9 cellular contexts compared by ENCODE assay signal in the genomic region with DNA sequence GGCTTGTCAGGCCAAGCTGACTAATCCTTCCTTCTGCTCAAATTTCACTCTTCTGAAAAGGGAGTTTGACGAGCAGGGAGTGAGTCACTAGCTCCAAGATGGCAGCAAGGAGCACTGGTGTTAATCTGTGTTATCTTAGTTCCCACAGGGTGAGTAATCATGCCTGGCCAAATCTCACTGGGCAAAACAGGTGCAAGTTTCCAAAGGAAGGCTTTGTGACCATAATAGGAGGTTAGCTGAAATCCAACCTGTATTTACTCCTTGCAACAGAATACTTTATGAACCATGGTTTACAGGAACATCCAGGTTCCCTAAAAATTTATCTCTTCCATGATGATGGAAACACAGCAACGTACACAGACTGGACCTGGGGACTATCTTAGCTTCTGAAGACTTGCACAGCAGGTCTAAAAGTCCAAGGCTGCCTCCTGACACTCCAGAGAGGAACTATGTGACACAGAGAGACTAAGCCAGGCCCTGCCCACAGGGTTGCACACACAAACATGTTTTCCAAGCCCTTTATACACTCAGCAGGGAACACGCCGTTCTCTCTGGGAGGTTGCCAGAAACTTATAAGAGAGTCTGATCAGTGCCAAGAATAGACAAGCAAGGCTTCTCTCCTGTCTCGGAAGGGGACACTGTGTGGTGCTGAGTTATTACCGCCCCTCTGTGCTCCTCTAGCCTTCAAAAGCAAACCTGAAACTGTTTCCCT. TPM values are rescaled to one million over a fixed set of nuclear protein-coding genes. Genes with fewer than 3 reads are reported as not detected.
A peak's percentile ranks its signal among the peaks of the same experiment; 100 is the strongest.
DNase-seq lines count a peak whose midpoint lies in the region; ATAC-seq and TF ChIP-seq lines count a peak whose summit lies in the region.
"Had no signal": no experiment of that assay in that cellular context is flagged by ENCODE, and none has a peak within 500 bp of the region (broad histone marks: within the 10 kb centered on the region; RNA-seq: fewer than 3 reads in every experiment).

No MANE protein-coding gene starts in this region.

- H3K4me1 ChIP-seq in GM23338 (ENCODE audit: insufficient read depth) = no peaks in the 10 kb centered on the region
- H3K4me1 ChIP-seq in Panc1 (ENCODE audit: control insufficient read depth, insufficient read depth, low read length) = no peaks in the 10 kb centered on the region; the same call in 1 of the 2 replicates
- H3K4me1 ChIP-seq in fibroblast of lung (ENCODE audit: control insufficient read depth, extremely low read depth, insufficient read depth, low read length) = peaks cover 7% of the 10 kb centered on the region
- H3K4me1 ChIP-seq in naive thymus-derived CD4-positive, alpha-beta T cell (ENCODE audit: control insufficient read depth in 2 of 2, insufficient read depth in 2 of 2, low read length in 2 of 2) = no peaks in the 10 kb centered on the region
- no peaks in the 10 kb centered on the region for H3K4me1 ChIP-seq in CD8-positive, alpha-beta memory T cell (ENCODE audit: insufficient read depth, low read length)

- no peaks in the 10 kb centered on the region for H3K36me3 Mint-ChIP-seq in GM23338 (ENCODE audit: low read depth)
- H3K36me3 Mint-ChIP-seq in naive thymus-derived CD4-positive, alpha-beta T cell = no peaks in the 10 kb centered on the region
- no peaks in the 10 kb centered on the region for H3K36me3 Mint-ChIP-seq in CD8-positive, alpha-beta memory T cell
- no peaks in the 10 kb centered on the region for H3K36me3 Mint-ChIP-seq in stimulated activated naive B cell treated with anti-CD40 and anti-IgM and Interleukin-4, amounts not matched to agents 10 μg/mL and 1 μg/mL and 100 μg/mL, for 72 hours

- H3K9me3 Mint-ChIP-seq in GM23338 = peaks cover 4% of the 10 kb centered on the region; the same call in 1 of the 3 replicates
- peaks cover 0 to 3% (median 0%) of the 10 kb centered on the region in 11 donors for H3K9me3 Mint-ChIP-seq in naive thymus-derived CD4-positive, alpha-beta T cell
- peaks cover 0 to 3% (median 0%) of the 10 kb centered on the region in 5 donors for H3K9me3 Mint-ChIP-seq in CD8-positive, alpha-beta memory T cell
- H3K9me3 Mint-ChIP-seq in stimulated activated naive B cell treated with anti-CD40 and anti-IgM and Interleukin-4, amounts not matched to agents 10 μg/mL and 1 μg/mL and 100 μg/mL, for 72 hours = no peaks in the 10 kb centered on the region
- H3K9me3 Mint-ChIP-seq: IgD-negative memory B cell had no signal

- TF ChIP-seq CTCF in GM23338 (conservative IDR thresholded peaks at IDR 0.05; ENCODE audit: low read depth in 2 of 2) = no peak
- no peak for TF ChIP-seq CTCF in Panc1 (IDR thresholded peaks at IDR 0.05)
- no peak for TF ChIP-seq CTCF in fibroblast of lung (conservative IDR thresholded peaks at IDR 0.05 in 1 of 2, IDR thresholded peaks at IDR 0.05 in 1 of 2; ENCODE audit: low read depth in 1 of 2, low read length in 2 of 2)

- H3K9me3 ChIP-seq in Panc1 (ENCODE audit: control insufficient read depth, insufficient read depth, low read depth, low read length) (no peaks in the 10 kb centered on the region), fibroblast of lung (ENCODE audit: control insufficient read depth, insufficient read depth, low read depth, low read length) (no peaks in the 10 kb centered on the region)
- no peaks in the 10 kb centered on the region for H3K9me3 ChIP-seq in naive thymus-derived CD4-positive, alpha-beta T cell (ENCODE audit: control insufficient read depth in 2 of 3, low read length in 3 of 3)
- H3K9me3 ChIP-seq in CD8-positive, alpha-beta memory T cell (ENCODE audit: low read length) = no peaks in the 10 kb centered on the region

- H3K4me3 ChIP-seq in GM23338 (no peak overlapping the region), Panc1 (ENCODE audit: low read depth in 2 of 2, low read length in 2 of 2) (no peak overlapping the region), fibroblast of lung (replicated peaks in 1 of 4; ENCODE audit: control extremely low read depth in 1 of 4, insufficient read depth in 1 of 4, low read depth in 3 of 4, low read length in 4 of 4) (no peak overlapping the region)
- no peak overlapping the region for H3K4me3 ChIP-seq in naive thymus-derived CD4-positive, alpha-beta T cell (ENCODE audit: low read length)
- H3K4me3 ChIP-seq in CD8-positive, alpha-beta memory T cell (ENCODE audit: low read length) = no peak overlapping the region

- no peak overlapping the region for H3K9ac ChIP-seq in fibroblast of lung (ENCODE audit: insufficient read depth, low read length)

- BruUV-seq in Panc1 (replicated peaks; lab: Mats Ljungman, UMichigan) = no TSS peak

- H3F3A ChIP-seq in GM23338 (replicated peaks; ENCODE audit: low read depth) = no peaks in the 10 kb centered on the region

- H3K27ac Mint-ChIP-seq in GM23338 = no peak overlapping the region
- no peak overlapping the region for H3K27ac Mint-ChIP-seq in naive thymus-derived CD4-positive, alpha-beta T cell
- H3K27ac Mint-ChIP-seq in CD8-positive, alpha-beta memory T cell = no peak overlapping the region
- H3K27ac Mint-ChIP-seq in stimulated activated naive B cell treated with anti-CD40 and anti-IgM and Interleukin-4, amounts not matched to agents 10 μg/mL and 1 μg/mL and 100 μg/mL, for 72 hours = no peak overlapping the region
- H3K27ac Mint-ChIP-seq: IgD-negative memory B cell had no signal

- no peaks in the 10 kb centered on the region for H3K4me1 Mint-ChIP-seq in GM23338
- peaks cover 0 to 2% (median 0%) of the 10 kb centered on the region in 7 donors for H3K4me1 Mint-ChIP-seq in naive thymus-derived CD4-positive, alpha-beta T cell
- no peaks in the 10 kb centered on the region for H3K4me1 Mint-ChIP-seq in CD8-positive, alpha-beta memory T cell
- peaks cover 3 to 8% of the 10 kb centered on the region in 2 donors for H3K4me1 Mint-ChIP-seq in stimulated activated naive B cell treated with anti-CD40 and anti-IgM and Interleukin-4, amounts not matched to agents 10 μg/mL and 1 μg/mL and 100 μg/mL, for 72 hours

- H3K79me2 ChIP-seq in GM23338 (replicated peaks; ENCODE audit: insufficient read depth) (no peaks in the 10 kb centered on the region), fibroblast of lung (ENCODE audit: control insufficient read depth, insufficient read depth, low read length) (no peaks in the 10 kb centered on the region)

- H4K20me1 ChIP-seq in GM23338 (replicated peaks; ENCODE audit: insufficient read depth) = no peaks in the 10 kb centered on the region
- H4K20me1 ChIP-seq in fibroblast of lung (ENCODE audit: control insufficient read depth, extremely low read depth, insufficient read depth, low read length) = no peaks in the 10 kb centered on the region

- intact Hi-C loops in Panc1 (cut with micrococcal nuclease; ENCODE audit: unreplicated experiment) = no loop called here
- intact Hi-C loops in naive thymus-derived CD4-positive, alpha-beta T cell (cut with micrococcal nuclease) = no loop called here

- no peak overlapping the region for H3K27ac ChIP-seq in GM23338 (ENCODE audit: low read depth)
- no peak overlapping the region for H3K27ac ChIP-seq in Panc1 (ENCODE audit: low read length)
- H3K27ac ChIP-seq in fibroblast of lung (ENCODE audit: insufficient read depth, low read length) = no peak overlapping the region
- H3K27ac ChIP-seq in naive thymus-derived CD4-positive, alpha-beta T cell (ENCODE audit: low read depth, low read length) = no peak overlapping the region
- H3K27ac ChIP-seq in CD8-positive, alpha-beta memory T cell (ENCODE audit: low read depth, low read length) = no peak overlapping the region

- 0 out of 2 replicates have a peak, but pooled peaks cover 3% of the 10 kb centered on the region for H3K9me2 ChIP-seq in GM23338 (ENCODE audit: insufficient read depth)

- H3K27me3 Mint-ChIP-seq in GM23338 (ENCODE audit: insufficient read depth, low read depth, poor library complexity) = no peaks in the 10 kb centered on the region
- peaks cover 2 to 33% (median 17%) of the 10 kb centered on the region in 5 donors for H3K27me3 Mint-ChIP-seq in naive thymus-derived CD4-positive, alpha-beta T cell
- peaks cover 4 to 11% of the 10 kb centered on the region in 2 donors for H3K27me3 Mint-ChIP-seq in CD8-positive, alpha-beta memory T cell
- H3K27me3 Mint-ChIP-seq in stimulated activated naive B cell treated with anti-CD40 and anti-IgM and Interleukin-4, amounts not matched to agents 10 μg/mL and 1 μg/mL and 100 μg/mL, for 72 hours = peaks cover 0 to 5% of the 10 kb centered on the region in 2 donors

- no peaks in the 10 kb centered on the region for H3K36me3 ChIP-seq in GM23338 (ENCODE audit: insufficient read depth)
- no peaks in the 10 kb centered on the region for H3K36me3 ChIP-seq in Panc1 (ENCODE audit: control insufficient read depth, insufficient read depth, low read length)
- no peaks in the 10 kb centered on the region for H3K36me3 ChIP-seq in fibroblast of lung (ENCODE audit: control insufficient read depth, insufficient read depth, low read length)
- H3K36me3 ChIP-seq in naive thymus-derived CD4-positive, alpha-beta T cell (ENCODE audit: control insufficient read depth in 2 of 3, insufficient read depth in 3 of 3, low read length in 3 of 3) = no peaks in the 10 kb centered on the region
- H3K36me3 ChIP-seq in CD8-positive, alpha-beta memory T cell (ENCODE audit: insufficient read depth, low read length) = no peaks in the 10 kb centered on the region

- no peak for ATAC-seq in GM23338
- peak; percentile 75 for ATAC-seq in Panc1
- ATAC-seq in naive thymus-derived CD4-positive, alpha-beta T cell = peak; percentile 54
- ATAC-seq in activated CD4-positive, CD25-positive, alpha-beta regulatory T cell treated with anti-CD3 and anti-CD28 coated beads, Interleukin-2, amount 50 U/mL, for 24 hours = no peak
- ATAC-seq in stimulated activated naive B cell treated with anti-CD40 and anti-IgM and Interleukin-4, amounts not matched to agents 10 μg/mL and 1 μg/mL and 100 μg/mL, for 72 hours (replicated peaks) = no peak

- in situ Hi-C loops in Panc1 (cut with HindIII; ENCODE audit: low pct_unique_long_range_greater_than_20kb, low sequenced_read_pairs) = no loop called here

- H3K4me3 Mint-ChIP-seq in GM23338 = no peak overlapping the region
- no peak overlapping the region for H3K4me3 Mint-ChIP-seq in naive thymus-derived CD4-positive, alpha-beta T cell
- H3K4me3 Mint-ChIP-seq in CD8-positive, alpha-beta memory T cell = no peak overlapping the region
- H3K4me3 Mint-ChIP-seq in stimulated activated naive B cell treated with anti-CD40 and anti-IgM and Interleukin-4, amounts not matched to agents 10 μg/mL and 1 μg/mL and 100 μg/mL, for 72 hours = no peak overlapping the region

- H3K4me2 ChIP-seq in GM23338 (no peak overlapping the region), fibroblast of lung (ENCODE audit: extremely low read depth, insufficient read depth, low read length) (no peak overlapping the region)

- H3K27me3 ChIP-seq in GM23338 (ENCODE audit: insufficient read depth) (no peaks in the 10 kb centered on the region), Panc1 (ENCODE audit: control insufficient read depth, insufficient read depth, low read length) (no peaks in the 10 kb centered on the region), fibroblast of lung (ENCODE audit: control insufficient read depth, insufficient read depth, low read length) (no peaks in the 10 kb centered on the region)
- no peaks in the 10 kb centered on the region for H3K27me3 ChIP-seq in naive thymus-derived CD4-positive, alpha-beta T cell (ENCODE audit: control insufficient read depth in 2 of 2, insufficient read depth in 2 of 2, low read length in 2 of 2)
- H3K27me3 ChIP-seq in CD8-positive, alpha-beta memory T cell (ENCODE audit: insufficient read depth, low read length, poor library complexity, severe bottlenecking) = no peaks in the 10 kb centered on the region

- DNase-seq in GM23338 (ENCODE audit: low spot score) (no peak), Panc1 (ENCODE audit: low read depth, low spot score) (peak; percentile 82), fibroblast of lung (ENCODE audit: low read depth in 2 of 2) (peak; percentile 92 to 99), CD1c-positive myeloid dendritic cell (ENCODE audit: extremely low spot score) (no peak)
- DNase-seq in naive thymus-derived CD4-positive, alpha-beta T cell = no peak
- no peak for DNase-seq in CD8-positive, alpha-beta memory T cell
- DNase-seq in stimulated activated naive B cell treated with anti-CD40 and anti-IgM and Interleukin-4, amounts not matched to agents 10 μg/mL and 1 μg/mL and 100 μg/mL, for 72 hours = no peak

- peak overlapping the region; percentile 29; the same call in 1 of the 2 replicates for H2AFZ ChIP-seq in GM23338
- H2AFZ ChIP-seq in fibroblast of lung (ENCODE audit: low read length) = no peak overlapping the region

- POLR2A ChIA-PET in Panc1 (lab: Charles Lee) = interaction anchor here (0.6 kb wide), 1 partner anchor 15 kb away, joined by 3 read pairs; no protein-coding TSS in a partner anchor
- POLR2A ChIA-PET in naive thymus-derived CD4-positive, alpha-beta T cell (lab: Charles Lee) = no interaction called here
- POLR2A ChIA-PET in CD8-positive, alpha-beta memory T cell (lab: Charles Lee) = no interaction called here

- CTCF ChIA-PET in Panc1 (lab: Charles Lee) = no interaction called here
- CTCF ChIA-PET in naive thymus-derived CD4-positive, alpha-beta T cell (lab: Charles Lee) = no interaction called here
- CTCF ChIA-PET in CD8-positive, alpha-beta memory T cell (lab: Charles Lee) = no interaction called here

RNA-seq across cellular contexts. Expression of gene PDK4, which starts 46.3 kb away (rescaled TPM):
- 0.12 TPM in 1 of 2 replicates, not detected in the other for total RNA-seq in GM23338 (2014; rRNA removed; shearing (Covaris generic))
- polyA plus RNA-seq in GM23338 (2016; fragmentation: Nextera tagmentation; extraction: Ambion mirVana) = 0.07 and 0.32 TPM in 2 replicates
- total RNA-seq in Panc1 (2021; ENCODE audit: unreplicated experiment) = 1.4 TPM
- polyA plus RNA-seq in Panc1 (2012; ENCODE audit: insufficient read length) = 1.5 TPM
- total RNA-seq in fibroblast of lung = 2.8 and 3.1 TPM in 2 replicates
- polyA plus RNA-seq in fibroblast of lung = 0.09 and 0.20 TPM in 2 replicates
- 0.07 and 0.14 TPM in 2 replicates for polyA plus RNA-seq in fibroblast of lung (2012)
- polyA minus RNA-seq in fibroblast of lung (ENCODE audit: low replicate concordance) = 0.93 and 1.6 TPM in 2 replicates
- total RNA-seq in naive thymus-derived CD4-positive, alpha-beta T cell = 1 to 10 TPM in 2 of 5 experiments, under 1 TPM in 1, not detected in 2; 0.62 to 3.6 (median 1.2) TPM
- not detected for polyA plus RNA-seq in naive thymus-derived CD4-positive, alpha-beta T cell
- 1 to 10 TPM in 1 of 2 experiments, under 1 TPM in 1; 0.74 to 1.2 TPM for total RNA-seq in CD8-positive, alpha-beta memory T cell
- polyA plus RNA-seq in CD8-positive, alpha-beta memory T cell = not detected
- polyA plus RNA-seq: IgD-negative memory B cell had no signal

Comparison
In these comparisons a context has a peak if more than half of its experiments do, and no peak if none do; other contexts are left out.
1. ATAC-seq: peak in Panc1 (single experiment) and naive thymus-derived CD4-positive, alpha-beta T cell (single experiment); none in GM23338 (single experiment), activated CD4-positive, CD25-positive, alpha-beta regulatory T cell treated with anti-CD3 and anti-CD28 coated beads, Interleukin-2, amount 50 U/mL, for 24 hours (0 of 2) and stimulated activated naive B cell treated with anti-CD40 and anti-IgM and Interleukin-4, amounts not matched to agents 10 μg/mL and 1 μg/mL and 100 μg/mL, for 72 hours (0 of 2).
2. DNase-seq: peak in Panc1 (single experiment) and fibroblast of lung (2 of 2); none in GM23338 (single experiment), naive thymus-derived CD4-positive, alpha-beta T cell (0 of 9), CD8-positive, alpha-beta memory T cell (0 of 5), CD1c-positive myeloid dendritic cell (single experiment) and stimulated activated naive B cell treated with anti-CD40 and anti-IgM and Interleukin-4, amounts not matched to agents 10 μg/mL and 1 μg/mL and 100 μg/mL, for 72 hours (single experiment).